In the genomic region with DNA sequence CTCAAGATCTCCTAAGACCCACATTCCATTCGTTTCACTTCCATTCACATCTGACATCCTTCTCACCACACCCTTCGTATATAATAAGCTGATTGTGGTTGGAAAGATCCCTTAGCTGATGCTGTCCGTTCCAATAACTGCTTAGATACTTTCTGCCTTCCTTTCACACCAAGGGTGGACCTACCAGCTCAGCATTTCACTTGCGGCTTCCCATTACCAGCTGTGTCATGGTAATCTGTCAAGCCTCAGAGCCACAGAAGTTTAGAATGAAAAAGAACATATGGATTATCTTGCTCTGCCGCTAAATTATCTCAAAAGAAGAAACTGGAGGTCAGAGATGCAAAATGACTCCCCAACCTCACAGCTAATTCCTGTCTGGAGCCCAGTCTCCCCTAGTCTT, we compare ENCODE assay signal across 27 cellular contexts.
"Had no signal": no experiment of that assay in that cellular context is flagged by ENCODE, and none has a peak within 500 bp of the region (broad histone marks: within the 10 kb centered on the region; RNA-seq: fewer than 3 reads in every experiment).

No MANE protein-coding gene starts in this region.

- H3K27me3 Mint-ChIP-seq: activated CD4-positive, alpha-beta memory T cell treated with anti-CD3 and anti-CD28 coated beads, Interleukin-2, amount 10 ng/mL, durations not matched to agents 7 days and 5 days; activated naive CD8-positive, alpha-beta T cell; activated T-helper 17 cell treated with anti-CD3 and anti-CD28 coated beads, Interleukin-2, amount 50 U/mL, for 72 hours had no signal

- DNase-seq: activated CD4-positive, alpha-beta memory T cell treated with anti-CD3 and anti-CD28 coated beads, Interleukin-2, amount 10 ng/mL, durations not matched to agents 7 days and 5 days; activated CD4-positive, alpha-beta T cell treated with anti-CD3 and anti-CD28 coated beads for 36 hours; activated CD4-positive, alpha-beta T cell treated with anti-CD3 and anti-CD28 coated beads, Interleukin-2, amount 50 U/mL, for 1 hour; activated gamma-delta T cell; activated naive CD4-positive, alpha-beta T cell treated with anti-CD3 and anti-CD28 coated beads for 36 hours; activated T-cell treated with anti-CD3 and anti-CD28 coated beads for 4 hours; activated T-cell treated with anti-CD3 and anti-CD28 coated beads, Interleukin-2, amount 50 U/mL, for 48 hours; brain microvascular endothelial cell; Kasumi-1; NCI-H1048; NCI-H1417; NCI-H2029; NCI-H345; NCI-H510A; NCI-H526 treated with DMSO at 0.1 percent for 48 hours; NCI-H82; Peyer's patch; Right ventricle myocardium superior; SK-N-SH; T-helper 1 cell had no signal

- H3K9me3 ChIP-seq: Peyer's patch, SJCRH30, SK-N-SH had no signal

- H3K36me3 ChIP-seq: brain microvascular endothelial cell, cardiac muscle cell, Peyer's patch, SJCRH30 had no signal

- ATAC-seq: activated CD4-positive, alpha-beta T cell treated with anti-CD3 and anti-CD28 coated beads for 36 hours; activated T-helper 17 cell treated with anti-CD3 and anti-CD28 coated beads, Interleukin-2, amount 50 U/mL, for 72 hours; K562 had no signal

- H3K4me1 Mint-ChIP-seq: activated CD4-positive, alpha-beta memory T cell treated with anti-CD3 and anti-CD28 coated beads, Interleukin-2, amount 10 ng/mL, durations not matched to agents 7 days and 5 days; activated CD4-positive, alpha-beta T cell treated with anti-CD3 and anti-CD28 coated beads for 36 hours; activated T-helper 17 cell treated with anti-CD3 and anti-CD28 coated beads, Interleukin-2, amount 50 U/mL, for 72 hours had no signal

- H3K9ac ChIP-seq: SK-N-SH had no signal

- H3K9me3 Mint-ChIP-seq: activated CD4-positive, alpha-beta memory T cell treated with anti-CD3 and anti-CD28 coated beads, Interleukin-2, amount 10 ng/mL, durations not matched to agents 7 days and 5 days; activated naive CD4-positive, alpha-beta T cell treated with anti-CD3 and anti-CD28 coated beads for 36 hours had no signal

- H3K27ac ChIP-seq: brain microvascular endothelial cell, cardiac muscle cell, Peyer's patch, RWPE1, SJCRH30, VCaP had no signal

- H3K4me2 ChIP-seq: SK-N-SH had no signal

- H3K4me1 ChIP-seq: Peyer's patch, SJCRH30 had no signal

- H3K27me3 ChIP-seq: brain microvascular endothelial cell, Peyer's patch, SJCRH30 had no signal

- H3K4me3 Mint-ChIP-seq: activated CD4-positive, alpha-beta memory T cell treated with anti-CD3 and anti-CD28 coated beads, Interleukin-2, amount 10 ng/mL, durations not matched to agents 7 days and 5 days; activated CD4-positive, alpha-beta T cell treated with anti-CD3 and anti-CD28 coated beads for 36 hours; activated naive CD4-positive, alpha-beta T cell treated with anti-CD3 and anti-CD28 coated beads for 36 hours; activated naive CD8-positive, alpha-beta T cell; activated T-helper 17 cell treated with anti-CD3 and anti-CD28 coated beads, Interleukin-2, amount 50 U/mL, for 72 hours had no signal

- H3K27ac Mint-ChIP-seq: activated CD4-positive, alpha-beta memory T cell treated with anti-CD3 and anti-CD28 coated beads, Interleukin-2, amount 10 ng/mL, durations not matched to agents 7 days and 5 days; activated CD4-positive, alpha-beta T cell treated with anti-CD3 and anti-CD28 coated beads for 36 hours; activated naive CD4-positive, alpha-beta T cell treated with anti-CD3 and anti-CD28 coated beads for 36 hours; activated naive CD8-positive, alpha-beta T cell; activated T-helper 17 cell treated with anti-CD3 and anti-CD28 coated beads, Interleukin-2, amount 50 U/mL, for 72 hours had no signal

- H3K4me3 ChIP-seq: cardiac muscle cell, K562, Peyer's patch, SJCRH30 had no signal

- H3K9me2 ChIP-seq: SK-N-SH had no signal
